Comparison of ENCODE assay signal across 12 cellular contexts in genomic region chr2:28748176-28748575, GRCh38. TPM values are rescaled to one million over a fixed set of nuclear protein-coding genes. Genes with fewer than 3 reads are reported as not detected.
DNase-seq lines count a peak whose midpoint lies in the region; ATAC-seq and TF ChIP-seq lines count a peak whose summit lies in the region.
"Had no signal": no experiment of that assay in that cellular context is flagged by ENCODE, and none has a peak within 500 bp of the region (broad histone marks: within the 10 kb centered on the region; RNA-seq: fewer than 3 reads in every experiment).

No MANE protein-coding gene starts in this region.

- intact Hi-C loops in testis (cut with DNase I; ENCODE audit: low total_unique reads), result no loop called here

- TF ChIP-seq EP300 in gastroesophageal sphincter (IDR thresholded peaks at IDR 0.05), result no peak

- no peaks in the 10 kb centered on the region for H3K27me3 ChIP-seq in gastroesophageal sphincter
- no peaks in the 10 kb centered on the region for H3K27me3 ChIP-seq in testis

- no peak overlapping the region for H3K4me3 ChIP-seq in gastroesophageal sphincter
- H3K4me3 ChIP-seq in testis, result no peak overlapping the region

- CTCF ChIA-PET in activated CD4-positive, alpha-beta memory T cell treated with anti-CD3 and anti-CD28 coated beads, Interleukin-2, amount 10 ng/mL, durations not matched to agents 7 days and 5 days (lab: Charles Lee), result interaction anchor here (0.8 to 7.6 kb wide), 4 partner anchors 154 to 182 kb away, joined by 3 to 108 read pairs (median 5); no protein-coding TSS in a partner anchor

- H3K4me1 Mint-ChIP-seq in activated T-cell treated with anti-CD3 and anti-CD28 coated beads, Interleukin-2, amount 50 U/mL, for 24 hours (ENCODE audit: low read depth), result peaks cover 35% of the 10 kb centered on the region
- H3K4me1 Mint-ChIP-seq in activated CD4-positive, alpha-beta memory T cell treated with anti-CD3 and anti-CD28 coated beads, Interleukin-2, amount 10 ng/mL, durations not matched to agents 7 days and 5 days, result peaks cover 36% of the 10 kb centered on the region

- H3K9me3 Mint-ChIP-seq in activated T-cell treated with anti-CD3 and anti-CD28 coated beads, Interleukin-2, amount 50 U/mL, for 24 hours, result no peaks in the 10 kb centered on the region
- no peaks in the 10 kb centered on the region for H3K9me3 Mint-ChIP-seq in activated CD4-positive, alpha-beta memory T cell treated with anti-CD3 and anti-CD28 coated beads, Interleukin-2, amount 10 ng/mL, durations not matched to agents 7 days and 5 days
- H3K9me3 Mint-ChIP-seq: IgD-negative memory B cell, naive B cell had no signal

- POLR2A ChIA-PET in activated CD4-positive, alpha-beta memory T cell treated with anti-CD3 and anti-CD28 coated beads, Interleukin-2, amount 10 ng/mL, durations not matched to agents 7 days and 5 days (lab: Charles Lee), result interaction anchor here (0.7 to 1.3 kb wide), 5 partner anchors 10 to 355 kb away, joined by 3 to 4 read pairs (median 3); partner anchors contain the start of genes FOSL2 and WDR43

- peaks cover 24% of the 10 kb centered on the region for H3K36me3 Mint-ChIP-seq in activated T-cell treated with anti-CD3 and anti-CD28 coated beads, Interleukin-2, amount 50 U/mL, for 24 hours (ENCODE audit: low read depth)
- peaks cover 8% of the 10 kb centered on the region for H3K36me3 Mint-ChIP-seq in activated CD4-positive, alpha-beta memory T cell treated with anti-CD3 and anti-CD28 coated beads, Interleukin-2, amount 10 ng/mL, durations not matched to agents 7 days and 5 days (ENCODE audit: low read depth)
- H3K36me3 Mint-ChIP-seq: IgD-negative memory B cell, naive B cell had no signal

- H3K9me3 ChIP-seq in gastroesophageal sphincter (no peaks in the 10 kb centered on the region), testis (no peaks in the 10 kb centered on the region)

- peak overlapping the region; percentile 86 for H3K27ac Mint-ChIP-seq in activated T-cell treated with anti-CD3 and anti-CD28 coated beads, Interleukin-2, amount 50 U/mL, for 24 hours
- H3K27ac Mint-ChIP-seq in activated CD4-positive, alpha-beta memory T cell treated with anti-CD3 and anti-CD28 coated beads, Interleukin-2, amount 10 ng/mL, durations not matched to agents 7 days and 5 days, result peak overlapping the region; percentile 36

- DNase-seq in activated T-cell treated with anti-CD3 and anti-CD28 coated beads, Interleukin-2, amount 50 U/mL, for 24 hours, result no peak
- no peak for DNase-seq in activated T-cell treated with anti-CD3 and anti-CD28 coated beads, Interleukin-2, amount 50 U/mL, for 1 hour
- DNase-seq in activated CD4-positive, alpha-beta memory T cell treated with anti-CD3 and anti-CD28 coated beads, Interleukin-2, amount 10 ng/mL, durations not matched to agents 7 days and 5 days, result no peak
- DNase-seq in testis (no peak), NCI-H2081 treated with DMSO at 0.1 percent for 48 hours (lab: John Stamatoyannopoulos, UW) (no peak)
- DNase-seq: naive B cell, NCI-H510A treated with DMSO at 0.1 percent for 48 hours had no signal

- no peak for ATAC-seq in gastroesophageal sphincter
- ATAC-seq in HG03045 (IDR thresholded peaks at IDR 0.05; ENCODE audit: unreplicated experiment), result no peak
- ATAC-seq in HG02840 (IDR thresholded peaks at IDR 0.05; ENCODE audit: low FRiP score, unreplicated experiment), result no peak
- ATAC-seq: left lobe of liver had no signal

- H3K27ac ChIP-seq in gastroesophageal sphincter, result peak overlapping the region; percentile 65 to 100 (median 100)
- H3K27ac ChIP-seq in testis, result peak overlapping the region; percentile 64 to 100

- H3K4me1 ChIP-seq in gastroesophageal sphincter (peaks cover 9 to 65% (median 22%) of the 10 kb centered on the region in 3 donors), testis (peaks cover 54% of the 10 kb centered on the region)

- no peak for TF ChIP-seq CTCF in gastroesophageal sphincter (IDR thresholded peaks at IDR 0.05)
- no peak for TF ChIP-seq CTCF in testis (IDR thresholded peaks at IDR 0.05)

- TF ChIP-seq POLR2A in gastroesophageal sphincter (IDR thresholded peaks at IDR 0.05) (no peak), testis (IDR thresholded peaks at IDR 0.05) (no peak)

- WGBS in gastroesophageal sphincter (ENCODE audit: low coverage in 1 of 2), 2 donors, result 86 to 95% methylated on average over 1 to 2 of the region's 2 CpGs
- 76 to 84% methylated on average over 2 of the region's 2 CpGs for WGBS in testis, 2 donors

- H3K4me3 Mint-ChIP-seq in activated T-cell treated with anti-CD3 and anti-CD28 coated beads, Interleukin-2, amount 50 U/mL, for 24 hours, result peak overlapping the region; percentile 36
- H3K4me3 Mint-ChIP-seq in activated CD4-positive, alpha-beta memory T cell treated with anti-CD3 and anti-CD28 coated beads, Interleukin-2, amount 10 ng/mL, durations not matched to agents 7 days and 5 days, result peak overlapping the region; percentile 25

- H3K36me3 ChIP-seq in gastroesophageal sphincter, result no peaks in the 10 kb centered on the region
- H3K36me3 ChIP-seq in testis (ENCODE audit: low read depth, missing control alignments), result no peaks in the 10 kb centered on the region

- no peaks in the 10 kb centered on the region for H3K27me3 Mint-ChIP-seq in activated T-cell treated with anti-CD3 and anti-CD28 coated beads, Interleukin-2, amount 50 U/mL, for 24 hours
- H3K27me3 Mint-ChIP-seq in activated CD4-positive, alpha-beta memory T cell treated with anti-CD3 and anti-CD28 coated beads, Interleukin-2, amount 10 ng/mL, durations not matched to agents 7 days and 5 days, result no peaks in the 10 kb centered on the region
- H3K27me3 Mint-ChIP-seq: IgD-negative memory B cell, naive B cell had no signal

RNA-seq across cellular contexts. Expression of gene PPP1CB, which starts 3.5 kb away (rescaled TPM):
- 100 to 1,000 TPM; 211 to 213 TPM for total RNA-seq in activated CD4-positive, alpha-beta memory T cell treated with anti-CD3 and anti-CD28 coated beads, Interleukin-2, amount 10 ng/mL, durations not matched to agents 7 days and 5 days
- total RNA-seq in gastroesophageal sphincter (1,000 to 10,000 TPM in 1 of 4 donors, 100 to 1,000 TPM in 3; 524 to 1,194 (median 837) TPM), testis (100 to 1,000 TPM; 175 to 204 TPM)
- polyA plus RNA-seq in testis (ENCODE audit: insufficient read depth, low read depth, low replicate concordance), result 84.8 TPM
